In genomic region chr12:50101663-50102062, GRCh38 we compare ENCODE assay signal across 8 cellular contexts. TPM values are rescaled to one million over a fixed set of nuclear protein-coding genes. Genes with fewer than 3 reads are reported as not detected.
DNase-seq lines count a peak whose midpoint lies in the region; ATAC-seq and TF ChIP-seq lines count a peak whose summit lies in the region.

No MANE protein-coding gene starts in this region.

- DNase-seq in NCI-H748 (lab: John Stamatoyannopoulos, UW; ENCODE audit: unreplicated experiment) (peak; percentile 9), NCI-H748 treated with DMSO at 0.1 percent for 48 hours (lab: John Stamatoyannopoulos, UW) (no peak), RPMI7951 (ENCODE audit: low read depth) (peak; percentile 24), fibroblast of villous mesenchyme (ENCODE audit: low read depth) (peak; percentile 46), superior temporal gyrus (ENCODE audit: extremely low spot score) (peak; percentile 79), SHP77 treated with DMSO at 0.1 percent for 48 hours (lab: John Stamatoyannopoulos, UW) (no peak)

- peak; percentile 58 for TF ChIP-seq CTCF in fibroblast of villous mesenchyme (IDR thresholded peaks at IDR 0.05; ENCODE audit: insufficient read depth, low read depth, low read length)

- H3K4me3 ChIP-seq in fibroblast of villous mesenchyme (ENCODE audit: low read depth, low read length) = no peak overlapping the region

- no peak for ATAC-seq in HG03159 (IDR thresholded peaks at IDR 0.05; ENCODE audit: unreplicated experiment)
- ATAC-seq in GM19328 (IDR thresholded peaks at IDR 0.05; ENCODE audit: unreplicated experiment) = no peak

RNA-seq across cellular contexts. Expression of gene GPD1, which starts 2.1 kb away (rescaled TPM):
- total RNA-seq in RPMI7951 (2014; rRNA removed; shearing (Covaris generic)) = 0.39 TPM in 1 of 2 replicates, not detected in the other
- under 0.01 TPM in 1 of 2 replicates, not detected in the other for total RNA-seq in fibroblast of villous mesenchyme

RNA-seq across cellular contexts. Expression of gene COX14, which starts 10.4 kb away (rescaled TPM):
- total RNA-seq in RPMI7951 (2014; rRNA removed; shearing (Covaris generic)) = 87.1 and 93.9 TPM in 2 replicates
- 36.7 and 40.3 TPM in 2 replicates for total RNA-seq in fibroblast of villous mesenchyme

RNA-seq across cellular contexts. Expression of gene SMARCD1, which starts 16.5 kb away (rescaled TPM):
- 35.9 and 41.8 TPM in 2 replicates for total RNA-seq in RPMI7951 (2014; rRNA removed; shearing (Covaris generic))
- 52.5 and 60.9 TPM in 2 replicates for total RNA-seq in fibroblast of villous mesenchyme

RNA-seq across cellular contexts. Expression of gene ASIC1, which starts 44.3 kb away (rescaled TPM):
- 0.24 and 0.39 TPM in 2 replicates for total RNA-seq in RPMI7951 (2014; rRNA removed; shearing (Covaris generic))
- 1.3 and 1.6 TPM in 2 replicates for total RNA-seq in fibroblast of villous mesenchyme

Comparison
In these comparisons a context has a peak if more than half of its experiments do, and no peak if none do; other contexts are left out.
1. DNase-seq: peak in NCI-H748 (single experiment), RPMI7951 (single experiment), fibroblast of villous mesenchyme (single experiment) and superior temporal gyrus (single experiment); none in NCI-H748 treated with DMSO at 0.1 percent for 48 hours (single experiment) and SHP77 treated with DMSO at 0.1 percent for 48 hours (single experiment).